ENCODE assay signal across 15 cellular contexts in the genomic region with DNA sequence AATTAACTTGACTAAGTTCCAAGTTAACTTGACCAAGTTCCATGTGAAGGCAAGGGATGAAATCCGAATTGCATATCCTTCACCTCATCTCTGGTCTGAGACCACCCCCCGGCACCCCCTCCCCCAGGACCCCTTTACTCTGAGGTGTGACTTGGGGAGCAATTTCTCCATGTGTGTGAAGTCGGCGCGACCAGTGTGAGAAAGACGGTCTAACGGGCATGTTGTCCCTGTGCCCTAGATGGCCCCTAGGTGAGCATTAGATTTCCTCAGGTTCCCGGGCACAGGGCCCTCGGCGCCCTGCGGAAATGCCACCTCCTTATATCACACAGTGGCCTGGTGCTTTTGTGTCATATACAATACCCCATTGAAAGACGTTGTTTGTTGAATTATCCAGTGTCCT.
DNase-seq lines count a peak whose midpoint lies in the region; ATAC-seq, FAIRE-seq and TF ChIP-seq lines count a peak whose summit lies in the region.
"Had no signal": no experiment of that assay in that cellular context is flagged by ENCODE, and none has a peak within 500 bp of the region (broad histone marks: within the 10 kb centered on the region; RNA-seq: fewer than 3 reads in every experiment).

No MANE protein-coding gene starts in this region.

- H3K9me3 ChIP-seq in liver (ENCODE audit: control insufficient read depth in 4 of 4, low read length in 3 of 4) (no peaks in the 10 kb centered on the region), HepG2 (ENCODE audit: low read length) (peaks cover 4% of the 10 kb centered on the region; the same call in 1 of the 2 replicates), Peyer's patch (peaks cover 0 to 3% (median 0%) of the 10 kb centered on the region in 4 donors), muscle layer of colon (ENCODE audit: low read length) (no peaks in the 10 kb centered on the region), tibial artery (peaks cover 0 to 7% (median 0%) of the 10 kb centered on the region in 3 donors)
- H3K9me3 ChIP-seq: esophagus squamous epithelium, SJCRH30, transverse colon had no signal

- no peak for TF ChIP-seq CTCF in liver (IDR thresholded peaks at IDR 0.05; ENCODE audit: low read depth, low read length, missing input control)
- no peak for TF ChIP-seq CTCF in HepG2 (CRISPR knock-in tag; IDR thresholded peaks at IDR 0.05)
- TF ChIP-seq CTCF in Peyer's patch (IDR thresholded peaks at IDR 0.05), result no peak
- TF ChIP-seq CTCF in tibial artery (IDR thresholded peaks at IDR 0.05), result no peak

- CTCF ChIA-PET in HepG2 (lab: Yijun Ruan, JAX; ENCODE audit: low intra/inter-chr PET ratio, low total read pairs), result interaction anchor here (0.8 to 1.5 kb wide), 8 partner anchors 71 to 772 kb away, joined by 3 to 6 read pairs (median 3); no protein-coding TSS in a partner anchor

- H3K27ac ChIP-seq in liver (ENCODE audit: low read depth in 1 of 2, low read length in 2 of 2), result peak overlapping the region; percentile 22 to 53
- H3K27ac ChIP-seq in HepG2 (ENCODE audit: extremely low read length, insufficient read depth, low read length), result no peak overlapping the region
- H3K27ac ChIP-seq in Peyer's patch, result no peak overlapping the region
- H3K27ac ChIP-seq in muscle layer of colon (ENCODE audit: low read depth, low read length), result peak overlapping the region; percentile 2
- peak overlapping the region; percentile 85 to 97 for H3K27ac ChIP-seq in tibial artery
- H3K27ac ChIP-seq: esophagus squamous epithelium, hepatocyte, SJCRH30, transverse colon, VCaP had no signal

- no peaks in the 10 kb centered on the region for H3K27me3 ChIP-seq in liver (ENCODE audit: control insufficient read depth in 4 of 4, insufficient read depth in 4 of 4, low read length in 3 of 4)
- H3K27me3 ChIP-seq in HepG2 (ENCODE audit: control insufficient read depth in 1 of 2, insufficient read depth in 2 of 2, low read length in 2 of 2), result no peaks in the 10 kb centered on the region
- H3K27me3 ChIP-seq in Peyer's patch, result no peaks in the 10 kb centered on the region
- no peaks in the 10 kb centered on the region for H3K27me3 ChIP-seq in muscle layer of colon (ENCODE audit: control insufficient read depth in 1 of 2, insufficient read depth in 2 of 2, low read length in 2 of 2)
- no peaks in the 10 kb centered on the region for H3K27me3 ChIP-seq in tibial artery
- H3K27me3 ChIP-seq: esophagus squamous epithelium, hepatocyte, SJCRH30, transverse colon had no signal

- WGBS in liver, result 80% methylated on average over 12 of the region's 12 CpGs
- WGBS in HepG2 (ENCODE audit: low lambda C conversion rate), result 95% methylated on average over 10 of the region's 12 CpGs

- ATAC-seq in HepG2 (no peak), HG02870 (IDR thresholded peaks at IDR 0.05; ENCODE audit: unreplicated experiment) (no peak)

- POLR2A ChIA-PET in HepG2 (lab: Yijun Ruan, JAX), result no interaction called here

- BruUV-seq in HepG2 (replicated peaks; lab: Mats Ljungman, UMichigan), result no TSS peak

- H3K4me2 ChIP-seq in HepG2 (ENCODE audit: low read depth, low read length), result no peak overlapping the region

- intact Hi-C loops in HepG2 (cut with micrococcal nuclease; ENCODE audit: unreplicated experiment), result loop anchor here (1.0 to 10.0 kb wide), 6 partner anchors 109 to 771 kb away; no protein-coding TSS in a partner anchor
- intact Hi-C loops in tibial artery (cut with DNase I; ENCODE audit: low total_unique reads), result loop anchor here (5.0 to 10.0 kb wide), 5 partner anchors 96 to 811 kb away; a partner anchor contains a TSS

- H2AFZ ChIP-seq in HepG2 (ENCODE audit: low read length), result no peak overlapping the region
- H2AFZ ChIP-seq: hepatocyte had no signal

- no peak for TF ChIP-seq EP300 in HepG2 (IDR thresholded peaks at IDR 0.05; ENCODE audit: low read depth in 2 of 2, low read length in 2 of 2)
- no peak for TF ChIP-seq EP300 in HepG2 (CRISPR knock-in tag; IDR thresholded peaks at IDR 0.05; ENCODE audit: borderline replicate concordance)

- H3K9ac ChIP-seq in liver (ENCODE audit: low read depth in 1 of 2, low read length in 2 of 2) (no peak overlapping the region), HepG2 (ENCODE audit: insufficient read depth, low read depth, low read length) (no peak overlapping the region), muscle layer of colon (ENCODE audit: low read length) (no peak overlapping the region)

- no peak for FAIRE-seq in HepG2 (lab: Jason Lieb, UNC)
- FAIRE-seq: endometrium had no signal

- no peaks in the 10 kb centered on the region for H4K20me1 ChIP-seq in HepG2 (ENCODE audit: insufficient read depth, low read length)

- in situ Hi-C loops in HepG2 (cut with HindIII; ENCODE audit: extremely low pct_ligation_motif_present, low pct_unique_long_range_greater_than_20kb), result loop anchor here (5.0 to 25.0 kb wide), 4 partner anchors 226 to 761 kb away; no protein-coding TSS in a partner anchor

- H3K79me2 ChIP-seq in HepG2 (ENCODE audit: insufficient read depth, low read length), result no peaks in the 10 kb centered on the region

- H3K4me1 ChIP-seq in liver (ENCODE audit: control insufficient read depth in 4 of 4, insufficient read depth in 4 of 4, low read length in 3 of 4) (peaks cover 17 to 56% (median 44%) of the 10 kb centered on the region in 4 donors), HepG2 (ENCODE audit: insufficient read depth, low read length) (peaks cover 34% of the 10 kb centered on the region), Peyer's patch (peaks cover 3 to 29% (median 4%) of the 10 kb centered on the region in 4 donors), muscle layer of colon (ENCODE audit: insufficient read depth, low read length) (peaks cover 20% of the 10 kb centered on the region), tibial artery (peaks cover 0 to 59% (median 43%) of the 10 kb centered on the region in 4 donors)
- H3K4me1 ChIP-seq: SJCRH30 had no signal

- no peak for TF ChIP-seq POLR2A in HepG2 (IDR thresholded peaks at IDR 0.05; ENCODE audit: insufficient read depth in 1 of 2, low read depth in 2 of 2, low read length in 2 of 2)
- no peak for TF ChIP-seq POLR2A in Peyer's patch (IDR thresholded peaks at IDR 0.05)

- DNase-seq in HepG2 (ENCODE audit: low spot score) (no peak), Peyer's patch (peak in 2 of 3 donors; percentile 36 to 43), tibial artery (peak; percentile 26 to 64), GDM1 (lab: John Stamatoyannopoulos, UW) (no peak), iPS-NIHi7 (ENCODE audit: extremely low spot score) (no peak)

- TF ChIP-seq RAD21 in liver (IDR thresholded peaks at IDR 0.05), result no peak
- no peak for TF ChIP-seq RAD21 in HepG2 (CRISPR knock-in tag; IDR thresholded peaks at IDR 0.05)

- H3K4me3 ChIP-seq in liver (ENCODE audit: low read depth in 1 of 3, low read length in 3 of 3) (no peak overlapping the region), HepG2 (replicated peaks in 1 of 3; ENCODE audit: insufficient read depth in 1 of 3, low read depth in 2 of 3, low read length in 3 of 3) (no peak overlapping the region), Peyer's patch (no peak overlapping the region), muscle layer of colon (ENCODE audit: low read depth in 1 of 2, low read length in 2 of 2) (no peak overlapping the region), tibial artery (no peak overlapping the region)
- H3K4me3 ChIP-seq: esophagus squamous epithelium, GM12878, hepatocyte, SJCRH30, transverse colon had no signal

- H3K36me3 ChIP-seq in liver (ENCODE audit: control insufficient read depth in 4 of 4, insufficient read depth in 3 of 4, low read depth in 1 of 4, low read length in 3 of 4) (peaks cover 0 to 4% (median 1%) of the 10 kb centered on the region in 4 donors), HepG2 (replicated peaks in 1 of 2; ENCODE audit: control insufficient read depth in 1 of 2, insufficient read depth in 2 of 2, low read length in 2 of 2) (peaks cover 9 to 20% of the 10 kb centered on the region in 2 experiments), Peyer's patch (peaks cover 0 to 6% (median 0%) of the 10 kb centered on the region in 3 donors), muscle layer of colon (ENCODE audit: insufficient read depth, low read length) (peaks cover 15% of the 10 kb centered on the region), tibial artery (peaks cover 8% of the 10 kb centered on the region in 3 donors)

TF ChIP-seq in liver, 16 proteins besides CTCF, POLR2A, EP300 and RAD21 (continues in another document):
- TF ChIP-seq EGR1 (IDR thresholded peaks at IDR 0.05; ENCODE audit: low read depth in 2 of 2) (no peak), JUND (IDR thresholded peaks at IDR 0.05) (no peak)
- TF ChIP-seq, protein P1, sequence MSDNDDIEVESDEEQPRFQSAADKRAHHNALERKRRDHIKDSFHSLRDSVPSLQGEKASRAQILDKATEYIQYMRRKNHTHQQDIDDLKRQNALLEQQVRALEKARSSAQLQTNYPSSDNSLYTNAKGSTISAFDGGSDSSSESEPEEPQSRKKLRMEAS (IDR thresholded peaks at IDR 0.05), result no peak

TF ChIP-seq in HepG2, 621 proteins besides CTCF, POLR2A, EP300 and RAD21 (continues in another document):
- TF ChIP-seq MTA1 (CRISPR knock-in tag; IDR thresholded peaks at IDR 0.05; ENCODE audit: borderline replicate concordance) (no peak), TOPORS (CRISPR knock-in tag; IDR thresholded peaks at IDR 0.05) (no peak), MED13 (CRISPR knock-in tag; IDR thresholded peaks at IDR 0.05) (no peak), SYNCRIP (IDR thresholded peaks at IDR 0.05; ENCODE audit: insufficient read depth, low read depth, low read length) (no peak), STAT5B (CRISPR knock-in tag; IDR thresholded peaks at IDR 0.05) (no peak), POLR2AphosphoS2 (IDR thresholded peaks at IDR 0.05; ENCODE audit: low read depth, low read length) (no peak), HOXD1 (CRISPR knock-in tag; IDR thresholded peaks at IDR 0.05) (no peak), YY1 (IDR thresholded peaks at IDR 0.05; ENCODE audit: insufficient read depth, insufficient replicate concordance, low read depth, low read length) (no peak), RBAK (CRISPR knock-in tag; IDR thresholded peaks at IDR 0.05) (no peak), ARNTL (CRISPR knock-in tag; IDR thresholded peaks at IDR 0.05) (no peak), REL (CRISPR knock-in tag; conservative IDR thresholded peaks at IDR 0.05) (no peak), SMAD3 (CRISPR knock-in tag; IDR thresholded peaks at IDR 0.05) (no peak)
- TF ChIP-seq, protein P2, sequence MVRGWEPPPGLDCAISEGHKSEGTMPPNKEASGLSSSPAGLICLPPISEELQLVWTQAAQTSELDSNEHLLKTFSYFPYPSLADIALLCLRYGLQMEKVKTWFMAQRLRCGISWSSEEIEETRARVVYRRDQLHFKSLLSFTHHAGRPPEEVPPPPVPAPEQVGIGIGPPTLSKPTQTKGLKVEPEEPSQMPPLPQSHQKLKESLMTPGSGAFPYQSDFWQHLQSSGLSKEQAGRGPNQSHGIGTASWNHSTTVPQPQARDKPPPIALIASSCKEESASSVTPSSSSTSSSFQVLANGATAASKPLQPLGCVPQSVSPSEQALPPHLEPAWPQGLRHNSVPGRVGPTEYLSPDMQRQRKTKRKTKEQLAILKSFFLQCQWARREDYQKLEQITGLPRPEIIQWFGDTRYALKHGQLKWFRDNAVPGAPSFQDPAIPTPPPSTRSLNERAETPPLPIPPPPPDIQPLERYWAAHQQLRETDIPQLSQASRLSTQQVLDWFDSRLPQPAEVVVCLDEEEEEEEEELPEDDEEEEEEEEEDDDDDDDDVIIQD (CRISPR knock-in tag; IDR thresholded peaks at IDR 0.05; ENCODE audit: low read depth), result no peak

Comparison
In these comparisons a context has a peak if more than half of its experiments do, and no peak if none do; other contexts are left out.
1. H3K27ac ChIP-seq: peak in liver (2 of 2), muscle layer of colon (single experiment) and tibial artery (2 of 2); none in HepG2 (single experiment) and Peyer's patch (0 of 4).
2. DNase-seq: peak in Peyer's patch (2 of 3) and tibial artery (2 of 2); none in HepG2 (single experiment), GDM1 (single experiment) and iPS-NIHi7 (single experiment).